6 cellular contexts compared by ENCODE assay signal in the genomic region with DNA sequence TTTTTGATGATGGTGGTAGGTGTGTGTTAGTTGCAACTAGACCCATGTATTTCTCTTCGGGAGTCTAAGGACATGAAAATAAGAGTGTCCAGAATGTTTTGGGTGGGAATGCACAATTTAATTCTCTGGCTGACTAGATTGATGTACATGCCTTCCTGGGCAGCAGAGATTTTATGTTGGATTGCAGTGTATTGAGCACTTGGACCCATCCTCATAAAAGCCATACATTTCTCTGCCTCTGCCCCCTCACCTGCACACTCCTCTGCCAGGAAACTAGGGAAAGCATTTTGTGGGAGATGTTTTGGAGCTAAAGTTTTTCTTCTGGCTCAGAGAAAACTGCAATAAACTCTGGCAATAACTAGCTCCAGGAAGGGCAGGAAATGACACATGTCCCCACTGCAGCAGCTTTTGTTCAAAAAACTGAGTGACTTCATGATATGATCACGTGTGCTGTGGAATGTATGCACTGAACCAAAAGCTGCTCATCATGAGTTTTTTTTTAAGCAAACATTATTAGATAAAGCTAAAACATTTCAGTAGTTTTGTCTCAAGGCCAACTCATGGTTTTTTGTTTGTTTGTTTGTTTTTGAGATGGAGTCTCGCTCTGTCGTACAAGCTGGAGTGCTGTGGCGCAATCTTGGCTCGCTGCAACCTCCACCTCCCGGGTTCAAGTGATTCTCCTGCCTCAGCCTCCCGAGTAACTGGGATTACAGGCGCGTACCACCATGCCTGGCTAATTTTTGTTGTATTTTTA. TPM values are rescaled to one million over a fixed set of nuclear protein-coding genes. Genes with fewer than 3 reads are reported as not detected.
DNase-seq lines count a peak whose midpoint lies in the region; ATAC-seq, FAIRE-seq and TF ChIP-seq lines count a peak whose summit lies in the region.

No MANE protein-coding gene starts in this region.

- TF ChIP-seq EP300 in SK-N-SH (IDR thresholded peaks at IDR 0.05; ENCODE audit: borderline replicate concordance in 1 of 2, low read depth in 1 of 2, low read length in 1 of 2): no peak

- peaks cover 53% of the 10 kb centered on the region for H3F3A ChIP-seq in SK-N-SH (replicated peaks; ENCODE audit: insufficient read depth)

- TF ChIP-seq RAD21 in SK-N-SH (IDR thresholded peaks at IDR 0.05; ENCODE audit: low read length): no peak

- CTCF ChIA-PET in BJ (lab: Yijun Ruan, JAX) (interaction anchor here (1.2 to 1.6 kb wide), 2 partner anchors 11 to 39 kb away, joined by 3 to 5 read pairs; no protein-coding TSS in a partner anchor), SK-N-SH (lab: Yijun Ruan, JAX) (interaction anchor here (0.9 to 1.8 kb wide), 2 partner anchors 11 to 18 kb away, joined by 4 read pairs; no protein-coding TSS in a partner anchor)

- H3K9me3 ChIP-seq in SK-N-SH (no peaks in the 10 kb centered on the region), right cardiac atrium (ENCODE audit: control insufficient read depth, low read length) (no peaks in the 10 kb centered on the region)

- peak; percentile 71 for DNase-seq in BJ (ENCODE audit: low read depth)
- no peak for DNase-seq in SK-N-SH
- DNase-seq in right cardiac atrium: no peak
- no peak for DNase-seq in GM12891 (ENCODE audit: insufficient read length, low spot score)
- DNase-seq in SK-N-DZ (ENCODE audit: low spot score): no peak

- peak overlapping the region; percentile 72 for H3K9ac ChIP-seq in SK-N-SH

- H4K20me1 ChIP-seq in SK-N-SH (ENCODE audit: insufficient read depth): no peaks in the 10 kb centered on the region

- TF ChIP-seq CTCF in BJ (IDR thresholded peaks at IDR 0.05; ENCODE audit: insufficient read depth, low read depth, low read length) (no peak), SK-N-SH (IDR thresholded peaks at IDR 0.05) (no peak)

- H3K4me1 ChIP-seq in SK-N-SH (ENCODE audit: control insufficient read depth in 1 of 2, insufficient read depth in 2 of 2, low read depth in 1 of 2, low read length in 1 of 2) (peaks cover 5 to 43% of the 10 kb centered on the region in 2 experiments), right cardiac atrium (ENCODE audit: control insufficient read depth, insufficient read depth, low read length) (peaks cover 4% of the 10 kb centered on the region)

- H3K27me3 ChIP-seq in BJ (ENCODE audit: control insufficient read depth, insufficient read depth, low read length) (no peaks in the 10 kb centered on the region), SK-N-SH (ENCODE audit: insufficient read depth) (no peaks in the 10 kb centered on the region), right cardiac atrium (ENCODE audit: control insufficient read depth, insufficient read depth) (no peaks in the 10 kb centered on the region)

- peaks cover 7% of the 10 kb centered on the region; the same call in 1 of the 2 replicates for H3K79me2 ChIP-seq in SK-N-SH (ENCODE audit: insufficient read depth)

- H2AFZ ChIP-seq in SK-N-SH (ENCODE audit: low read depth): no peak overlapping the region

- peak; percentile 66 to 89 for ATAC-seq in right cardiac atrium
- ATAC-seq in GM21717 (IDR thresholded peaks at IDR 0.05; ENCODE audit: unreplicated experiment): no peak

- H3K9me2 ChIP-seq in SK-N-SH: no peaks in the 10 kb centered on the region

- no peak for FAIRE-seq in GM12891 (lab: Jason Lieb, UNC)

- H3K4me2 ChIP-seq in SK-N-SH: peak overlapping the region; percentile 66

- H3K36me3 ChIP-seq in BJ (ENCODE audit: control insufficient read depth, insufficient read depth, low read length): 0 out of 2 replicates have a peak, but pooled peaks cover 1% of the 10 kb centered on the region
- peaks cover 0 to 23% of the 10 kb centered on the region in 2 experiments for H3K36me3 ChIP-seq in SK-N-SH (replicated peaks in 1 of 2; ENCODE audit: control insufficient read depth in 1 of 2, insufficient read depth in 2 of 2, low read length in 1 of 2)

- TF ChIP-seq POLR2A in GM12891 (IDR thresholded peaks at IDR 0.05; ENCODE audit: low read depth, low read length): no peak

- WGBS in SK-N-SH (ENCODE audit: low lambda C conversion rate): 70% methylated on average over 10 of the region's 10 CpGs
- WGBS in right cardiac atrium: 57% methylated on average over 10 of the region's 10 CpGs

- intact Hi-C loops in right cardiac atrium (cut with DNase I): no loop called here

- POLR2A ChIA-PET in BJ (lab: Charles Lee): interaction anchor here (1.0 to 1.6 kb wide), 2 partner anchors 11 to 34 kb away, joined by 5 to 9 read pairs; partner anchors contain the start of gene SYT11
- POLR2A ChIA-PET in SK-N-SH (lab: Yijun Ruan, JAX): no interaction called here

- H3K4me3 ChIP-seq in BJ (ENCODE audit: low read depth, low read length) (no peak overlapping the region), SK-N-SH (ENCODE audit: low read depth in 2 of 2, low read length in 1 of 2) (peak overlapping the region in 1 of 2 experiments; percentile 23; a peak in 2 of 4 replicates), right cardiac atrium (ENCODE audit: low read length) (no peak overlapping the region)

- H3K27ac ChIP-seq in SK-N-SH (ENCODE audit: low read depth in 2 of 2, low read length in 1 of 2) (peak overlapping the region; percentile 79 to 94), right cardiac atrium (ENCODE audit: low read length) (peak overlapping the region; percentile 67)

TF ChIP-seq in SK-N-SH, 30 proteins besides CTCF, POLR2A, EP300 and RAD21 (continues in another document):
- TF ChIP-seq MXI1 (IDR thresholded peaks at IDR 0.05; ENCODE audit: low read depth, low read length): no peak
- no peak for TF ChIP-seq EZH2phosphoT487 (IDR thresholded peaks at IDR 0.05; ENCODE audit: borderline replicate concordance, low read depth)
- no peak for TF ChIP-seq RCOR1 (IDR thresholded peaks at IDR 0.05; ENCODE audit: low read length)

TF ChIP-seq in GM12891, 5 proteins besides CTCF, POLR2A, EP300 and RAD21:
- TF ChIP-seq TAF1 (IDR thresholded peaks at IDR 0.05; ENCODE audit: low read depth, low read length): no peak
- TF ChIP-seq POU2F2 (IDR thresholded peaks at IDR 0.05; ENCODE audit: low read depth, low read length): no peak
- TF ChIP-seq POLR2AphosphoS5 (IDR thresholded peaks at IDR 0.05; ENCODE audit: low read depth, low read length): no peak
- TF ChIP-seq PAX5 (IDR thresholded peaks at IDR 0.05; ENCODE audit: insufficient read depth, low read length, severe bottlenecking): no peak
- TF ChIP-seq SPI1 (IDR thresholded peaks at IDR 0.05; ENCODE audit: low read depth, low read length): no peak

RNA-seq across cellular contexts. Expression of gene RIT1, which starts 17.6 kb away (rescaled TPM):
- polyA plus RNA-seq in BJ (2011; rRNA removed) (25.8 and 42.6 TPM in 2 replicates), SK-N-SH (2012; rRNA removed) (28.8 and 35.3 TPM in 2 replicates), right cardiac atrium (9.4 TPM)
- polyA minus RNA-seq in BJ (2011; rRNA and poly(A)+ RNA removed): 28.8 and 32.9 TPM in 2 replicates
- 35.5 and 36.8 TPM in 2 replicates for polyA plus RNA-seq in SK-N-SH (2012; cell fraction: cytosol; rRNA removed)
- 18.0 and 29.0 TPM in 2 replicates for polyA plus RNA-seq in SK-N-SH (2012; cell fraction: nucleus; rRNA removed)
- 10 to 100 TPM; 21.6 to 26.2 (median 22.5) TPM for total RNA-seq in right cardiac atrium
- polyA plus RNA-seq in GM12891 (2012; ENCODE audit: low read depth, missing spikeins): 19.1 TPM
- 17.5 and 27.2 TPM in 2 replicates for polyA plus RNA-seq in SK-N-DZ (2014; cell fraction: cytosol; rRNA removed)
- 15.0 and 20.5 TPM in 2 replicates for polyA plus RNA-seq in SK-N-DZ (2014; cell fraction: nucleus; rRNA removed)

RNA-seq across cellular contexts. Expression of gene SYT11, which starts 34.2 kb away (rescaled TPM):
- polyA plus RNA-seq in BJ (2011; rRNA removed): 36.0 and 36.6 TPM in 2 replicates
- polyA minus RNA-seq in BJ (2011; rRNA and poly(A)+ RNA removed): 20.8 and 28.2 TPM in 2 replicates
- polyA plus RNA-seq in SK-N-SH (2012; rRNA removed): 26.7 and 37.0 TPM in 2 replicates
- 27.3 and 31.5 TPM in 2 replicates for polyA plus RNA-seq in SK-N-SH (2012; cell fraction: cytosol; rRNA removed)
- 18.5 and 34.6 TPM in 2 replicates for polyA plus RNA-seq in SK-N-SH (2012; cell fraction: nucleus; rRNA removed)
- total RNA-seq in right cardiac atrium: 10 to 100 TPM; 11.4 to 15.4 (median 14.4) TPM
- polyA plus RNA-seq in right cardiac atrium: 4.7 TPM
- 10.3 TPM for polyA plus RNA-seq in GM12891 (2012; ENCODE audit: low read depth, missing spikeins)
- 92.1 and 102 TPM in 2 replicates for polyA plus RNA-seq in SK-N-DZ (2014; cell fraction: cytosol; rRNA removed)
- polyA plus RNA-seq in SK-N-DZ (2014; cell fraction: nucleus; rRNA removed): 34.6 and 40.4 TPM in 2 replicates

RNA-seq across cellular contexts. Expression of gene GON4L, which starts 36.6 kb away (rescaled TPM):
- 17.9 and 18.3 TPM in 2 replicates for polyA plus RNA-seq in BJ (2011; rRNA removed)
- 22.1 and 37.0 TPM in 2 replicates for polyA minus RNA-seq in BJ (2011; rRNA and poly(A)+ RNA removed)
- polyA plus RNA-seq in SK-N-SH (2012; rRNA removed): 16.5 and 24.6 TPM in 2 replicates
- polyA plus RNA-seq in SK-N-SH (2012; cell fraction: cytosol; rRNA removed): 12.1 and 12.3 TPM in 2 replicates
- 59.9 and 75.9 TPM in 2 replicates for polyA plus RNA-seq in SK-N-SH (2012; cell fraction: nucleus; rRNA removed)
- total RNA-seq in right cardiac atrium: 10 to 100 TPM; 24.4 to 30.2 (median 27.1) TPM
- polyA plus RNA-seq in right cardiac atrium: 13.8 TPM
- polyA plus RNA-seq in GM12891 (2012; ENCODE audit: low read depth, missing spikeins): 17.1 TPM
- polyA plus RNA-seq in SK-N-DZ (2014; cell fraction: cytosol; rRNA removed): 14.5 and 18.2 TPM in 2 replicates
- polyA plus RNA-seq in SK-N-DZ (2014; cell fraction: nucleus; rRNA removed): 56.5 and 85.9 TPM in 2 replicates

RNA-seq across cellular contexts. Expression of gene KHDC4, which starts 40.6 kb away (rescaled TPM):
- polyA plus RNA-seq in BJ (2011; rRNA removed) (39.0 and 39.8 TPM in 2 replicates), SK-N-SH (2012; rRNA removed) (43.1 and 94.4 TPM in 2 replicates), right cardiac atrium (20.0 TPM)
- polyA minus RNA-seq in BJ (2011; rRNA and poly(A)+ RNA removed): 25.5 and 39.1 TPM in 2 replicates
- polyA plus RNA-seq in SK-N-SH (2012; cell fraction: cytosol; rRNA removed): 24.6 and 27.2 TPM in 2 replicates
- 176 and 362 TPM in 2 replicates for polyA plus RNA-seq in SK-N-SH (2012; cell fraction: nucleus; rRNA removed)
- 10 to 100 TPM; 24.0 to 29.3 (median 28.8) TPM for total RNA-seq in right cardiac atrium
- 27.8 TPM for polyA plus RNA-seq in GM12891 (2012; ENCODE audit: low read depth, missing spikeins)
- 84.3 and 84.8 TPM in 2 replicates for polyA plus RNA-seq in SK-N-DZ (2014; cell fraction: cytosol; rRNA removed)
- polyA plus RNA-seq in SK-N-DZ (2014; cell fraction: nucleus; rRNA removed): 250 and 318 TPM in 2 replicates

RNA-seq across cellular contexts. Expression of gene RXFP4, which starts 47.9 kb away (rescaled TPM):
- not detected in 2 replicates for polyA plus RNA-seq in BJ (2011; rRNA removed)
- 0.41 TPM in 1 of 2 replicates, not detected in the other for polyA minus RNA-seq in BJ (2011; rRNA and poly(A)+ RNA removed)
- not detected in 2 replicates for polyA plus RNA-seq in SK-N-SH (2012; rRNA removed)
- polyA plus RNA-seq in SK-N-SH (2012; cell fraction: cytosol; rRNA removed): not detected in 2 replicates
- polyA plus RNA-seq in SK-N-SH (2012; cell fraction: nucleus; rRNA removed): not detected in 2 replicates
- total RNA-seq in right cardiac atrium: not detected
- not detected for polyA plus RNA-seq in right cardiac atrium
- polyA plus RNA-seq in GM12891 (2012; ENCODE audit: low read depth, missing spikeins): not detected
- not detected in 2 replicates for polyA plus RNA-seq in SK-N-DZ (2014; cell fraction: cytosol; rRNA removed)
- polyA plus RNA-seq in SK-N-DZ (2014; cell fraction: nucleus; rRNA removed): not detected in 2 replicates
